Comparison of ENCODE assay signal across 10 cellular contexts in genomic region chr7:37786741-37787569, GRCh38.
DNase-seq lines count a peak whose midpoint lies in the region; ATAC-seq, FAIRE-seq and TF ChIP-seq lines count a peak whose summit lies in the region.
"Had no signal": no experiment of that assay in that cellular context is flagged by ENCODE, and none has a peak within 500 bp of the region (broad histone marks: within the 10 kb centered on the region; RNA-seq: fewer than 3 reads in every experiment).

No MANE protein-coding gene starts in this region.

- H3K36me3 ChIP-seq in right lobe of liver (no peaks in the 10 kb centered on the region), HepG2 (replicated peaks in 1 of 2; ENCODE audit: control insufficient read depth in 1 of 2, insufficient read depth in 2 of 2, low read length in 2 of 2) (no peaks in the 10 kb centered on the region)

- no peak for TF ChIP-seq POLR2A in right lobe of liver (IDR thresholded peaks at IDR 0.05)
- no peak for TF ChIP-seq POLR2A in HepG2 (IDR thresholded peaks at IDR 0.05; ENCODE audit: insufficient read depth in 1 of 2, low read depth in 2 of 2, low read length in 2 of 2)

- CTCF ChIA-PET in HepG2 (lab: Yijun Ruan, JAX; ENCODE audit: low intra/inter-chr PET ratio, low total read pairs): no interaction called here

- TF ChIP-seq EP300 in HepG2 (IDR thresholded peaks at IDR 0.05; ENCODE audit: low read depth in 2 of 2, low read length in 2 of 2) (no peak), HepG2 (CRISPR knock-in tag; IDR thresholded peaks at IDR 0.05; ENCODE audit: borderline replicate concordance) (no peak)

- H3K4me3 ChIP-seq in right lobe of liver: no peak overlapping the region
- no peak overlapping the region for H3K4me3 ChIP-seq in HepG2 (replicated peaks in 1 of 3; ENCODE audit: insufficient read depth in 1 of 3, low read depth in 2 of 3, low read length in 3 of 3)
- H3K4me3 ChIP-seq: smooth muscle cell had no signal

- H3K79me2 ChIP-seq in HepG2 (ENCODE audit: insufficient read depth, low read length): no peaks in the 10 kb centered on the region

- BruUV-seq in HepG2 (replicated peaks; lab: Mats Ljungman, UMichigan): no TSS peak

- in situ Hi-C loops in HepG2 (cut with HindIII; ENCODE audit: extremely low pct_ligation_motif_present, low pct_unique_long_range_greater_than_20kb): no loop called here

- H3K4me1 ChIP-seq in right lobe of liver (no peaks in the 10 kb centered on the region), HepG2 (ENCODE audit: insufficient read depth, low read length) (no peaks in the 10 kb centered on the region)

- intact Hi-C loops in right lobe of liver (cut with DNase I) (no loop called here), HepG2 (cut with micrococcal nuclease; ENCODE audit: unreplicated experiment) (no loop called here)

- DNase-seq in right lobe of liver (no peak), HepG2 (ENCODE audit: low spot score) (no peak), RPMI8226 (peak; percentile 58), T-helper 9 cell (no peak), NCI-H1105 treated with DMSO at 0.1 percent for 48 hours (lab: John Stamatoyannopoulos, UW) (no peak), HuH-7 (ENCODE audit: low spot score) (no peak)
- DNase-seq in activated T-cell treated with anti-CD3 and anti-CD28 coated beads, Interleukin-2, amount 50 U/mL, for 48 hours: no peak

- ATAC-seq in right lobe of liver (peak; percentile 30 to 62 (median 46)), HepG2 (no peak), HG03025 (IDR thresholded peaks at IDR 0.05; ENCODE audit: low FRiP score, unreplicated experiment) (peak; percentile 93)

- no peak overlapping the region for H3K4me2 ChIP-seq in HepG2 (ENCODE audit: low read depth, low read length)
- H3K4me2 ChIP-seq: smooth muscle cell had no signal

- no peak for TF ChIP-seq CTCF in right lobe of liver (IDR thresholded peaks at IDR 0.05)
- TF ChIP-seq CTCF in HepG2 (CRISPR knock-in tag; IDR thresholded peaks at IDR 0.05): no peak

- 36% methylated on average over 6 of the region's 6 CpGs for WGBS in right lobe of liver (ENCODE audit: insufficient coverage, low coverage, low lambda C conversion rate, missing lambda C conversion rate)
- 0% methylated on average over 6 of the region's 6 CpGs for WGBS in HepG2 (ENCODE audit: low lambda C conversion rate)

- no peak overlapping the region for H3K27ac ChIP-seq in right lobe of liver
- H3K27ac ChIP-seq in HepG2 (ENCODE audit: extremely low read length, insufficient read depth, low read length): no peak overlapping the region
- H3K27ac ChIP-seq: C4-2B had no signal

- H3K27me3 ChIP-seq in right lobe of liver (no peaks in the 10 kb centered on the region), HepG2 (ENCODE audit: control insufficient read depth in 1 of 2, insufficient read depth in 2 of 2, low read length in 2 of 2) (no peaks in the 10 kb centered on the region)

- H3K9me3 ChIP-seq in right lobe of liver (no peaks in the 10 kb centered on the region), HepG2 (ENCODE audit: low read length) (no peaks in the 10 kb centered on the region)

- POLR2A ChIA-PET in HepG2 (lab: Yijun Ruan, JAX): no interaction called here

- no peak overlapping the region for H3K9ac ChIP-seq in HepG2 (ENCODE audit: insufficient read depth, low read depth, low read length)

- H4K20me1 ChIP-seq in HepG2 (ENCODE audit: insufficient read depth, low read length): no peaks in the 10 kb centered on the region

- TF ChIP-seq RAD21 in HepG2 (CRISPR knock-in tag; IDR thresholded peaks at IDR 0.05): no peak

- no peak overlapping the region for H2AFZ ChIP-seq in HepG2 (ENCODE audit: low read length)

- no peak for FAIRE-seq in HepG2 (lab: Jason Lieb, UNC)

TF ChIP-seq in HepG2, 621 proteins besides CTCF, POLR2A, EP300 and RAD21:
- TF ChIP-seq BRF2 (CRISPR knock-in tag; IDR thresholded peaks at IDR 0.05) (no peak), LRRFIP1 (CRISPR knock-in tag; conservative IDR thresholded peaks at IDR 0.05) (no peak), NFKB2 (CRISPR knock-in tag; IDR thresholded peaks at IDR 0.05; ENCODE audit: borderline replicate concordance) (no peak), ZNF773 (CRISPR knock-in tag; IDR thresholded peaks at IDR 0.05; ENCODE audit: borderline replicate concordance) (no peak), NCOA5 (CRISPR knock-in tag; IDR thresholded peaks at IDR 0.05) (no peak)
